ENCODE assay signal across 8 cellular contexts in the genomic region with DNA sequence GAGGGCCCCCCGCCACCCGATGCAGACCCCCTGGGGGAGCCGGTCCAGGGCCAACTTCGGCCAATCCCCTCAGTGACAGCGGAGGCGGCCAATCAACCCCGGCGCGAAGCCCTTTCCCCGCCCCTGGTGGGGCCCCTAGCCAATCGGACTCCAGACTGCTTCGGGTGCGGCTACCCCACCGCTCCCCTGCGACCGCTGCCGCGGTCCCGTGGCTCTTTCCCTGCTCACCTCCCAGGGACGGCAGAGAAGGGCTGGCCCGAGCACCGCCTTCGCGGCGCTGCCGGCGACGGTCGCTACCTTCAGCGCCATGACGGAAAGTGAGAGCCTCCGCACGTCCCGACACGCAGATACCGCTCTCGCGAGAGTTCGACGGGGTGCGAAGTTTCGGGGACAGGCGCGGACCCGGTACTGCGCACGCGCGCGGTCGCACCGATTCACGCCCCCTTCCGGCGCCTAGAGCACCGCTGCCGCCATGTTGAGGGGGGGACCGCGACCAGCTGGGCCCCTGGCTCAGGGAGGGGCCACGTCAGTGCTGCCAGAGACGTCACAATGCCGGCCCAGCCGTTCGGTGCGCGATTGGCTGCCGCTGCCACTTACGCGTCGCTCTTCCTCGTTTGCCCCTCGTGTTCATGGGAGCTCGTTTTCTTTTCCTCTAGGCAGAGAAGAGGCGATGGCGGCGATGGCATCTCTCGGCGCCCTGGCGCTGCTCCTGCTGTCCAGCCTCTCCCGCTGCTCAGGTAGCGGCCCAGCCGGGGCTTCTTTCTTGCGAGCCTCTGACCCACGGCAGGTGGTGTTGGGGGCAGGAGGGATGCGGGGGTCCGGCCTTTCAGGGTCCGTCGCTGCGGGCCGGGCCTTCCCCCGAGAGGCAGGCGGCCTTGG. TPM values are rescaled to one million over a fixed set of nuclear protein-coding genes. Genes with fewer than 3 reads are reported as not detected.
A peak's percentile ranks its signal among the peaks of the same experiment; 100 is the strongest.
DNase-seq lines count a peak whose midpoint lies in the region; ATAC-seq and TF ChIP-seq lines count a peak whose summit lies in the region.

Gene IDH3G (minus strand): TSS at position 358 of the 879 bp plus-strand sequence. CDS start 49 bp downstream, at position 309.
Gene SSR4 (plus strand): TSS at position 651 of the 879 bp plus-strand sequence. CDS start 20 bp downstream, at position 671.

- no peaks in the 10 kb centered on the region for H4K20me1 ChIP-seq in SU-DHL-6 (ENCODE audit: low read depth, low read length)

- H3K4me3 ChIP-seq in SU-DHL-6 (ENCODE audit: insufficient read depth, low read length, poor library complexity, severe bottlenecking) (peak within 1 kb of the TSS; percentile 78), ovary (peak within 1 kb of the TSS; percentile 55), thyroid gland (replicated peaks in 1 of 3) (peak within 1 kb of the TSS; percentile 36 to 57 (median 53))

- H3K4me1 ChIP-seq in ovary (ENCODE audit: insufficient read depth) (peaks cover 5% of the 10 kb centered on the region), thyroid gland (peaks cover 0 to 17% of the 10 kb centered on the region in 2 donors)

- peak within 1 kb of the TSS; percentile 91 for H3K4me2 ChIP-seq in SU-DHL-6 (ENCODE audit: low read depth, low read length, poor library complexity, severe bottlenecking)

- peak within 1 kb of the TSS; percentile 79 for H3K27ac ChIP-seq in SU-DHL-6 (ENCODE audit: low read depth, low read length)
- peak within 1 kb of the TSS; percentile 94 for H3K27ac ChIP-seq in ovary
- peak within 1 kb of the TSS; percentile 85 to 92 (median 86) for H3K27ac ChIP-seq in thyroid gland

- TF ChIP-seq POLR2A in GM10847 (IDR thresholded peaks at IDR 0.05; ENCODE audit: extremely low read depth, insufficient read length), result peak; percentile 52
- peak; percentile 33 for TF ChIP-seq POLR2A in ovary (IDR thresholded peaks at IDR 0.05)
- peak in 1 of 2 donors; percentile 61 for TF ChIP-seq POLR2A in thyroid gland (IDR thresholded peaks at IDR 0.05)

- H3K79me2 ChIP-seq in SU-DHL-6 (ENCODE audit: insufficient read depth, low read length), result peaks cover 34% of the 10 kb centered on the region

- H2AFZ ChIP-seq in SU-DHL-6 (ENCODE audit: low read depth, low read length, severe bottlenecking), result peak within 1 kb of the TSS; percentile 31

- WGBS in ovary, 3 donors, result 27 to 42% (median 35%) methylated on average over 73 to 92 of the region's 92 CpGs
- WGBS in thyroid gland, 2 donors, result 0% methylated on average over 7 of the region's 92 CpGs; no CpG with 5 or more reads in 1 of the 2 donors

- peak; percentile 91 for DNase-seq in NCI-H128 (lab: John Stamatoyannopoulos, UW; ENCODE audit: unreplicated experiment)
- DNase-seq in activated naive CD8-positive, alpha-beta T cell treated with anti-CD3 and anti-CD28 coated beads, Interleukin-2, amount 50 U/mL, for 16 hours (ENCODE audit: low read depth, low spot score), result peak; percentile 76
- DNase-seq in Right ventricle myocardium inferior (ENCODE audit: missing footprints), result peak; percentile 97
- peak; percentile 89 to 95 (median 94) for DNase-seq in ovary
- DNase-seq in thyroid gland, result peak; percentile 89 to 92

- no peaks in the 10 kb centered on the region for H3K27me3 ChIP-seq in SU-DHL-6 (ENCODE audit: low read length)
- H3K27me3 ChIP-seq in ovary, result no peaks in the 10 kb centered on the region
- no peaks in the 10 kb centered on the region for H3K27me3 ChIP-seq in thyroid gland

- TF ChIP-seq CTCF in SU-DHL-6 (IDR thresholded peaks at IDR 0.05; ENCODE audit: insufficient read depth, low read length, poor library complexity, severe bottlenecking) (no peak), ovary (IDR thresholded peaks at IDR 0.05) (no peak), thyroid gland (IDR thresholded peaks at IDR 0.05) (peak in 1 of 6 experiments; percentile 11)

- intact Hi-C loops in Right ventricle myocardium inferior (cut with DNase I), result loop anchor here (1.0 kb wide), 1 partner anchor 134 kb away; no protein-coding TSS in a partner anchor
- intact Hi-C loops in ovary (cut with DNase I), result loop anchor here in 1 of 4 donors (10.0 kb wide), 1 partner anchor 271 kb away; no protein-coding TSS in a partner anchor
- intact Hi-C loops in thyroid gland (cut with DNase I), result no loop called here

- ATAC-seq in HG02678 (IDR thresholded peaks at IDR 0.05; ENCODE audit: unreplicated experiment), result peak; percentile 94
- peak; percentile 96 for ATAC-seq in Right ventricle myocardium inferior

- H3K36me3 ChIP-seq in SU-DHL-6 (ENCODE audit: low read length) (no peaks in the 10 kb centered on the region), ovary (no peaks in the 10 kb centered on the region), thyroid gland (peaks cover 3 to 4% of the 10 kb centered on the region in 2 donors)

- no peak for TF ChIP-seq EP300 in ovary (IDR thresholded peaks at IDR 0.05)

- H3K9me3 ChIP-seq in SU-DHL-6 (ENCODE audit: insufficient read depth, low read length) (no peaks in the 10 kb centered on the region), ovary (no peaks in the 10 kb centered on the region), thyroid gland (no peaks in the 10 kb centered on the region)

- no peaks in the 10 kb centered on the region for H3K9me2 ChIP-seq in SU-DHL-6 (replicated peaks; ENCODE audit: insufficient read depth, low read length)

- H3K9ac ChIP-seq in SU-DHL-6 (ENCODE audit: low read length), result peak within 1 kb of the TSS; percentile 92

- H3F3A ChIP-seq in SU-DHL-6 (ENCODE audit: insufficient read depth), result no peaks in the 10 kb centered on the region

RNA-seq across cellular contexts. Expression of gene IDH3G, which starts in this region (rescaled TPM):
- total RNA-seq in Right ventricle myocardium inferior (78.7 TPM), ovary (10 to 100 TPM; 48.5 to 58.5 (median 54.7) TPM), thyroid gland (100 to 1,000 TPM in 3 of 4 donors, 10 to 100 TPM in 1; 77.7 to 148 (median 115) TPM)
- 10 to 100 TPM; 41.3 to 44.2 TPM for polyA plus RNA-seq in ovary

RNA-seq across cellular contexts. Expression of gene SSR4, which starts in this region (rescaled TPM):
- total RNA-seq in Right ventricle myocardium inferior, result 150 TPM
- 100 to 1,000 TPM; 123 to 181 (median 155) TPM for total RNA-seq in ovary
- 100 to 1,000 TPM; 120 to 261 TPM for polyA plus RNA-seq in ovary
- total RNA-seq in thyroid gland, result 100 to 1,000 TPM; 177 to 359 (median 279) TPM

Comparison
In these comparisons a context has a peak if more than half of its experiments do, and no peak if none do; other contexts are left out.
1. Peak in every context shown above with its lines: DNase-seq, ATAC-seq, H3K4me3 ChIP-seq and H3K27ac ChIP-seq.